22 cellular contexts compared by ENCODE assay signal in genomic region chr15:71586463-71586862, GRCh38.
DNase-seq lines count a peak whose midpoint lies in the region; ATAC-seq, FAIRE-seq and TF ChIP-seq lines count a peak whose summit lies in the region.
"Had no signal": no experiment of that assay in that cellular context is flagged by ENCODE, and none has a peak within 500 bp of the region (broad histone marks: within the 10 kb centered on the region; RNA-seq: fewer than 3 reads in every experiment).

No MANE protein-coding gene starts in this region.

- no peak for TF ChIP-seq POLR2A in K562 (conservative IDR thresholded peaks at IDR 0.05)

- BruUV-seq in Panc1 (replicated peaks; lab: Mats Ljungman, UMichigan) (TSS peak; percentile 23), K562 (replicated peaks; lab: Mats Ljungman, UMichigan) (no TSS peak)

- TF ChIP-seq EP300 in K562 (IDR thresholded peaks at IDR 0.05; ENCODE audit: low read length) = no peak

- WGBS in K562 (ENCODE audit: insufficient coverage, low coverage, missing lambda C conversion rate) = 3% methylated on average over 2 of the region's 2 CpGs

- H3K79me2 ChIP-seq in K562 (ENCODE audit: control insufficient read depth, insufficient read depth, low read length) = no peaks in the 10 kb centered on the region

- intact Hi-C loops in Panc1 (cut with micrococcal nuclease; ENCODE audit: unreplicated experiment) = no loop called here
- intact Hi-C loops in K562 (cut with micrococcal nuclease) = no loop called here

- H3K9ac ChIP-seq in K562 (ENCODE audit: insufficient read depth in 1 of 2, low read depth in 2 of 2, low read length in 2 of 2) = no peak overlapping the region
- H3K9ac ChIP-seq: BLaER1 treated with 17β-estradiol and CSF1 and Interleukin-3, amounts not matched to agents 10 nM and 100 nM had no signal

- in situ Hi-C loops in Panc1 (cut with HindIII; ENCODE audit: low pct_unique_long_range_greater_than_20kb, low sequenced_read_pairs) = no loop called here
- in situ Hi-C loops in K562 (cut with MboI) = no loop called here

- H3K9me3 Mint-ChIP-seq in activated T-cell treated with anti-CD3 and anti-CD28 coated beads, Interleukin-2, amount 50 U/mL, for 72 hours = peaks cover 4 to 8% of the 10 kb centered on the region in 2 donors

- H3K4me2 ChIP-seq in K562 (ENCODE audit: insufficient read depth, low read length) = no peak overlapping the region
- H3K4me2 ChIP-seq: A549; BLaER1 treated with 17β-estradiol and CSF1 and Interleukin-3, amounts not matched to agents 10 nM and 100 nM had no signal

- H3K27ac ChIP-seq in Panc1 (ENCODE audit: low read length) (no peak overlapping the region), K562 (ENCODE audit: extremely low read depth, low read depth, low read length) (no peak overlapping the region)
- H3K27ac ChIP-seq: 22Rv1; A549; BLaER1 treated with 17β-estradiol and CSF1 and Interleukin-3, amounts not matched to agents 10 nM and 100 nM; C4-2B had no signal

- TF ChIP-seq CTCF in Panc1 (IDR thresholded peaks at IDR 0.05) (no peak), K562 (IDR thresholded peaks at IDR 0.05 in 2 of 3, conservative IDR thresholded peaks at IDR 0.05 in 1 of 3; ENCODE audit: insufficient read depth in 2 of 3, low read depth in 1 of 3, low read length in 3 of 3) (no peak)

- no peak overlapping the region for H2AFZ ChIP-seq in K562 (ENCODE audit: low read depth, low read length)

- CTCF ChIA-PET in Panc1 (lab: Charles Lee) (no interaction called here), K562 (lab: Yijun Ruan, JAX; ENCODE audit: low intra/inter-chr PET ratio) (no interaction called here)

- POLR2A ChIA-PET in Panc1 (lab: Charles Lee) (no interaction called here), K562 (lab: Yijun Ruan, JAX) (no interaction called here)

- H3K4me1 ChIP-seq in Panc1 (ENCODE audit: control insufficient read depth, insufficient read depth, low read length) (no peaks in the 10 kb centered on the region), K562 (replicated peaks in 1 of 2; ENCODE audit: control insufficient read depth in 2 of 2, insufficient read depth in 2 of 2, low read length in 2 of 2) (no peaks in the 10 kb centered on the region)
- H3K4me1 ChIP-seq: BLaER1 treated with 17β-estradiol and CSF1 and Interleukin-3, amounts not matched to agents 10 nM and 100 nM; Caco-2 had no signal

- no peak for FAIRE-seq in K562 (lab: Jason Lieb, UNC)
- FAIRE-seq: A549, D721Med, G401.6, GM12891, GM19239 had no signal

- H4K20me1 ChIP-seq in K562 (replicated peaks; ENCODE audit: control insufficient read depth, insufficient read depth, low read length) = no peaks in the 10 kb centered on the region
- H4K20me1 ChIP-seq: BLaER1 treated with 17β-estradiol and CSF1 and Interleukin-3, amounts not matched to agents 10 nM and 100 nM had no signal

- H3K36me3 ChIP-seq in Panc1 (ENCODE audit: control insufficient read depth, insufficient read depth, low read length) = no peaks in the 10 kb centered on the region
- H3K36me3 ChIP-seq in K562 (ENCODE audit: control insufficient read depth, insufficient read depth, low read length) = no peaks in the 10 kb centered on the region
- H3K36me3 ChIP-seq: BLaER1 treated with 17β-estradiol and CSF1 and Interleukin-3, amounts not matched to agents 10 nM and 100 nM had no signal

- H3K4me1 Mint-ChIP-seq in activated T-cell treated with anti-CD3 and anti-CD28 coated beads, Interleukin-2, amount 50 U/mL, for 72 hours (ENCODE audit: low read depth) = no peaks in the 10 kb centered on the region
- H3K4me1 Mint-ChIP-seq: B cell had no signal

- H3K9me3 ChIP-seq in Panc1 (ENCODE audit: control insufficient read depth, insufficient read depth, low read depth, low read length) = peaks cover 4% of the 10 kb centered on the region; the same call in 1 of the 2 replicates
- H3K9me3 ChIP-seq in K562 (replicated peaks; ENCODE audit: control insufficient read depth, insufficient read depth, low read depth, low read length) = no peaks in the 10 kb centered on the region
- H3K9me3 ChIP-seq: A549, Caco-2 had no signal

- H3K27me3 ChIP-seq in Panc1 (ENCODE audit: control insufficient read depth, insufficient read depth, low read length) (no peaks in the 10 kb centered on the region), K562 (ENCODE audit: control insufficient read depth in 2 of 2, insufficient read depth in 2 of 2, low read length in 2 of 2) (no peaks in the 10 kb centered on the region)
- H3K27me3 ChIP-seq: BLaER1 treated with 17β-estradiol and CSF1 and Interleukin-3, amounts not matched to agents 10 nM and 100 nM had no signal

- peaks cover 3 to 5% of the 10 kb centered on the region in 2 donors for H3K36me3 Mint-ChIP-seq in activated T-cell treated with anti-CD3 and anti-CD28 coated beads, Interleukin-2, amount 50 U/mL, for 72 hours (ENCODE audit: insufficient read depth in 2 of 2)

- no peak overlapping the region for H3K4me3 ChIP-seq in Panc1 (ENCODE audit: low read depth in 2 of 2, low read length in 2 of 2)
- no peak overlapping the region for H3K4me3 ChIP-seq in K562
- H3K4me3 ChIP-seq: A549; BLaER1 treated with 17β-estradiol and CSF1 and Interleukin-3, amounts not matched to agents 10 nM and 100 nM had no signal

- no peak overlapping the region for H3K27ac Mint-ChIP-seq in activated T-cell treated with anti-CD3 and anti-CD28 coated beads, Interleukin-2, amount 50 U/mL, for 72 hours
- H3K27ac Mint-ChIP-seq: B cell; CD4-positive, alpha-beta T cell; CD8-positive, alpha-beta T cell had no signal

- no peaks in the 10 kb centered on the region for H3K27me3 Mint-ChIP-seq in activated T-cell treated with anti-CD3 and anti-CD28 coated beads, Interleukin-2, amount 50 U/mL, for 72 hours (ENCODE audit: low read depth)

- ATAC-seq in Panc1 = no peak
- ATAC-seq in K562 = no peak
- no peak for ATAC-seq in SK-N-SH treated with all-trans-retinoic acid at 6 μM for 48 hours
- no peak for ATAC-seq in activated T-cell treated with anti-CD3 and anti-CD28 coated beads, Interleukin-2, amount 50 U/mL, for 72 hours (replicated peaks in 1 of 2)
- no peak for ATAC-seq in HG02798 (IDR thresholded peaks at IDR 0.05; ENCODE audit: poor library complexity, unreplicated experiment)
- ATAC-seq: A549; CD8-positive, alpha-beta T cell had no signal

- DNase-seq in Panc1 (ENCODE audit: low read depth, low spot score) = no peak
- no peak for DNase-seq in K562 (ENCODE audit: extremely low read depth in 1 of 4, low spot score in 3 of 4)
- peak; percentile 51 for DNase-seq in foreskin melanocyte
- no peak for DNase-seq in activated T-cell treated with anti-CD3 and anti-CD28 coated beads, Interleukin-2, amount 50 U/mL, for 72 hours
- DNase-seq: AML-193; Caco-2; Calu3; CD4-positive, alpha-beta T cell; CD8-positive, alpha-beta T cell; DMS79 treated with DMSO at 0.1 percent for 48 hours; GF-D8 had no signal

- no peaks in the 10 kb centered on the region for H3K9me1 ChIP-seq in K562 (ENCODE audit: control insufficient read depth, insufficient read depth, low read length)

- TF ChIP-seq RAD21 in K562 (CRISPR knock-in tag; conservative IDR thresholded peaks at IDR 0.05 in 1 of 2, IDR thresholded peaks at IDR 0.05 in 1 of 2) = no peak

- H3K4me3 Mint-ChIP-seq in activated T-cell treated with anti-CD3 and anti-CD28 coated beads, Interleukin-2, amount 50 U/mL, for 72 hours = no peak overlapping the region
- H3K4me3 Mint-ChIP-seq: B cell; CD4-positive, alpha-beta T cell; CD8-positive, alpha-beta T cell had no signal

TF ChIP-seq in K562, 482 proteins besides CTCF, POLR2A, EP300 and RAD21:
- no peak for TF ChIP-seq ELF2 (CRISPR knock-in tag; IDR thresholded peaks at IDR 0.05)
- TF ChIP-seq WHSC1 (IDR thresholded peaks at IDR 0.05; ENCODE audit: low read length) = no peak
- no peak for TF ChIP-seq ZNF764 (CRISPR knock-in tag; IDR thresholded peaks at IDR 0.05; ENCODE audit: low read depth)
- TF ChIP-seq CBX8 (IDR thresholded peaks at IDR 0.05; ENCODE audit: borderline replicate concordance, extremely low read depth, low read depth, low read length, poor library complexity, severe bottlenecking) = no peak
- TF ChIP-seq TFE3 (CRISPR knock-in tag; IDR thresholded peaks at IDR 0.05) = peak; percentile 51
- TF ChIP-seq ZKSCAN8 (CRISPR knock-in tag; IDR thresholded peaks at IDR 0.05) = no peak
- TF ChIP-seq PHB (CRISPR knock-in tag; IDR thresholded peaks at IDR 0.05) = no peak

TF ChIP-seq in SK-N-SH treated with all-trans-retinoic acid at 6 μM for 48 hours, 23 proteins besides CTCF, POLR2A, EP300 and RAD21 (continues in another document):
- no peak for TF ChIP-seq CSDC2 (CRISPR knock-in tag; IDR thresholded peaks at IDR 0.05)
- no peak for TF ChIP-seq ZNF70 (CRISPR knock-in tag; IDR thresholded peaks at IDR 0.05)
- no peak for TF ChIP-seq ZNF565 (CRISPR knock-in tag; conservative IDR thresholded peaks at IDR 0.05; ENCODE audit: low read depth)
- TF ChIP-seq SNAI2 (CRISPR knock-in tag; IDR thresholded peaks at IDR 0.05) = no peak
- TF ChIP-seq TOX (CRISPR knock-in tag; IDR thresholded peaks at IDR 0.05; ENCODE audit: borderline replicate concordance) = no peak
- no peak for TF ChIP-seq PATZ1 (CRISPR knock-in tag; IDR thresholded peaks at IDR 0.05; ENCODE audit: borderline replicate concordance)
- no peak for TF ChIP-seq ZFP3 (CRISPR knock-in tag; IDR thresholded peaks at IDR 0.05)
